Comparison of ENCODE assay signal across 26 cellular contexts in the genomic region with DNA sequence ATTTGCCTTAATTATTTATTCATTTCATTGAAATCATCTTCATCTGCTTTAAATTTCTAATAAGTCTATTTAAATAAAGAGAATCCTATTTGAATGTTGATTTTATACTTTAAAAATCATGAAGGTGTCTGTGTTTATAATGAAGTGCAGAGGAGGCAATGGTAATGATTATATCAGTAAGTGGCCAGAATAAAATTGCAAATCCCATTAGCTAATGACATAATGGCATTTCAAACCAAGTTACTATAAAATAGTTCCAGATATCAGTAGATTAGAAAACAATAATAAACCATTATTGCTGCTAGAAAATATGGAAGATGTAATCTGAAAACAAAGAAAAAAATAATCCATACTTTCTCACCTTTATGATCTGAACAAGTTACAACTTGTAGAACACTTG.
DNase-seq lines count a peak whose midpoint lies in the region; ATAC-seq, FAIRE-seq and TF ChIP-seq lines count a peak whose summit lies in the region.
"Had no signal": no experiment of that assay in that cellular context is flagged by ENCODE, and none has a peak within 500 bp of the region (broad histone marks: within the 10 kb centered on the region; RNA-seq: fewer than 3 reads in every experiment).

No MANE protein-coding gene starts in this region.

- H3K27ac ChIP-seq in SJCRH30: no peak overlapping the region
- H3K27ac ChIP-seq in CD4-positive, alpha-beta T cell (ENCODE audit: low read depth, low read length): no peak overlapping the region
- H3K27ac ChIP-seq: 22Rv1, A549, BLaER1 had no signal

- intact Hi-C loops in CD4-positive, alpha-beta T cell (cut with DNase I, micrococcal nuclease): no loop called here

- no peaks in the 10 kb centered on the region for H3K27me3 Mint-ChIP-seq in CD4-positive, alpha-beta T cell
- H3K27me3 Mint-ChIP-seq: CD4-positive, CD25-positive, alpha-beta regulatory T cell had no signal

- no peaks in the 10 kb centered on the region for H3K36me3 ChIP-seq in SJCRH30
- H3K36me3 ChIP-seq: BE2C, BLaER1 had no signal

- DNase-seq in NCI-H1105 treated with DMSO at 0.1 percent for 48 hours (lab: John Stamatoyannopoulos, UW) (peak; percentile 12), NCI-H1105 (lab: John Stamatoyannopoulos, UW) (no peak), D721Med (ENCODE audit: insufficient read length, low spot score) (no peak), NCI-H82 treated with DMSO at 0.1 percent for 48 hours (lab: John Stamatoyannopoulos, UW; ENCODE audit: unreplicated experiment) (peak; percentile 61), SJCRH30 (no peak)
- no peak for DNase-seq in CD4-positive, alpha-beta T cell
- DNase-seq: BE2C; C1 segment of cervical spinal cord; Caco-2; Calu3; CD4-positive, CD25-positive, alpha-beta regulatory T cell; CD8-positive, alpha-beta T cell; DMS 273 treated with DMSO at 0.1 percent for 48 hours; DMS153; DMS53; DMS79; DND-41; EL; GDM1 had no signal

- FAIRE-seq in D721Med (lab: Jason Lieb, UNC): peak; percentile 82
- FAIRE-seq: A549, GM12878, GM12892, GM18507 had no signal

- H3K4me1 ChIP-seq in SJCRH30: no peaks in the 10 kb centered on the region
- H3K4me1 ChIP-seq: A549, BLaER1, Caco-2 had no signal

- no peaks in the 10 kb centered on the region for H3K9me3 ChIP-seq in SJCRH30 (replicated peaks)
- H3K9me3 ChIP-seq in CD4-positive, alpha-beta T cell (ENCODE audit: control insufficient read depth, low read length): no peaks in the 10 kb centered on the region
- H3K9me3 ChIP-seq: A549, BE2C, BLaER1, Caco-2 had no signal

- CTCF ChIA-PET in CD4-positive, alpha-beta T cell (lab: Charles Lee): interaction anchor here (1.0 kb wide), 1 partner anchor 13 kb away, joined by 3 read pairs; no protein-coding TSS in a partner anchor

- no peak for ATAC-seq in CD4-positive, alpha-beta T cell (ENCODE audit: poor library complexity)
- ATAC-seq: A549; CD8-positive, alpha-beta T cell; GM12878 had no signal

- H3K4me1 Mint-ChIP-seq in CD4-positive, alpha-beta T cell (ENCODE audit: low read depth): no peaks in the 10 kb centered on the region
- H3K4me1 Mint-ChIP-seq: CD14-positive monocyte; CD4-positive, CD25-positive, alpha-beta regulatory T cell had no signal

- peaks cover 2% of the 10 kb centered on the region for H3K9me3 Mint-ChIP-seq in CD4-positive, alpha-beta T cell
- H3K9me3 Mint-ChIP-seq: CD8-positive, alpha-beta T cell had no signal

- no peaks in the 10 kb centered on the region for H3K27me3 ChIP-seq in SJCRH30
- H3K27me3 ChIP-seq in CD4-positive, alpha-beta T cell (ENCODE audit: control insufficient read depth, insufficient read depth, low read length): no peaks in the 10 kb centered on the region
- H3K27me3 ChIP-seq: BE2C, BLaER1 had no signal

- no peak overlapping the region for H3K4me3 ChIP-seq in SJCRH30
- H3K4me3 ChIP-seq: A549, BLaER1, GM12878 had no signal

- no peak for TF ChIP-seq CTCF in D721Med (IDR thresholded peaks at IDR 0.05; ENCODE audit: insufficient read depth, missing control alignments)
- TF ChIP-seq CTCF in CD4-positive, alpha-beta T cell (IDR thresholded peaks at IDR 0.05): no peak

- H3K4me3 Mint-ChIP-seq in CD4-positive, alpha-beta T cell: no peak overlapping the region
- H3K4me3 Mint-ChIP-seq: CD14-positive monocyte; CD4-positive, CD25-positive, alpha-beta regulatory T cell; CD8-positive, alpha-beta T cell had no signal

- POLR2A ChIA-PET in CD4-positive, alpha-beta T cell (lab: Charles Lee): no interaction called here

- H3K36me3 Mint-ChIP-seq in CD4-positive, alpha-beta T cell (ENCODE audit: low read depth): no peaks in the 10 kb centered on the region
- H3K36me3 Mint-ChIP-seq: CD14-positive monocyte; CD4-positive, CD25-positive, alpha-beta regulatory T cell; CD8-positive, alpha-beta T cell had no signal

- no peak overlapping the region for H3K27ac Mint-ChIP-seq in CD4-positive, alpha-beta T cell
- H3K27ac Mint-ChIP-seq: CD14-positive monocyte; CD4-positive, CD25-positive, alpha-beta regulatory T cell; CD8-positive, alpha-beta T cell had no signal

Comparison
In these comparisons a context has a peak if more than half of its experiments do, and no peak if none do; other contexts are left out.
1. DNase-seq: peak in NCI-H1105 treated with DMSO at 0.1 percent for 48 hours (single experiment) and NCI-H82 treated with DMSO at 0.1 percent for 48 hours (single experiment); none in NCI-H1105 (single experiment), D721Med (single experiment), SJCRH30 (0 of 2) and CD4-positive, alpha-beta T cell (0 of 10).